21 cellular contexts compared by ENCODE assay signal in the genomic region with DNA sequence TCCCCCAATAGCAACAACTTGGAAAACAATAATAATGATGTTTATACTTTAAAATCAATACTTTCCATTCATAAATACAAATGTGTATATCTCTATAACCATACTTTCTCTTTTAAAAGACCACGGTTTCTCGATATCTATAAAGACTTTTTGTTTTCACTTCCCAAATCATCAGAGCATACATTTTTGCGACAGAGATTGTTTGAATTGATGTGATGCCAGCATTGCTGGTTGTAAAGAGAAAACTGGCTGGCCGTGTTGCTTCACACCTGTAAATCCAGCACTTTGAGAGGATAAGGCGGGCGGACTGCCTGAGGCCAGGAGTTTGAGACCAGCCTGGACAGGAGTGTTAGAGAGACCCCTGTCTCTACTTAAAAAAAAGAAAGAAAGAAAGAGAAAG.
A peak's percentile ranks its signal among the peaks of the same experiment; 100 is the strongest.
DNase-seq lines count a peak whose midpoint lies in the region; ATAC-seq and TF ChIP-seq lines count a peak whose summit lies in the region.
"Had no signal": no experiment of that assay in that cellular context is flagged by ENCODE, and none has a peak within 500 bp of the region (broad histone marks: within the 10 kb centered on the region; RNA-seq: fewer than 3 reads in every experiment).

No MANE protein-coding gene starts in this region.

- in situ Hi-C loops in ACHN (cut with HindIII; ENCODE audit: low pct_ligation_motif_present, low pct_unique_long_range_greater_than_20kb, low sequenced_read_pairs), result loop anchor here (25.0 kb wide), 1 partner anchor 373 kb away; no protein-coding TSS in a partner anchor

- DNase-seq in GM12865 (ENCODE audit: low read depth), result peak; percentile 40
- no peak for DNase-seq in activated CD4-positive, alpha-beta T cell treated with anti-CD3 and anti-CD28 coated beads, Interleukin-2, amount 10 ng/mL, durations not matched to agents 7 days and 5 days
- no peak for DNase-seq in activated CD4-positive, CD25-positive, alpha-beta regulatory T cell treated with anti-CD3 and anti-CD28 coated beads, Interleukin-2, amount 50 U/mL, for 72 hours
- no peak for DNase-seq in ACHN
- no peak for DNase-seq in CD1c-positive myeloid dendritic cell (ENCODE audit: extremely low spot score)
- DNase-seq: activated CD4-positive, alpha-beta T cell treated with anti-CD3 and anti-CD28 coated beads for 36 hours; activated naive CD4-positive, alpha-beta T cell treated with Interleukin-2 at 50 U/mL for 16 hours; anterior cingulate cortex; CD4-positive, alpha-beta T cell; cerebellar nuclear complex; lower lobe of right lung; MM.1S; NCI-H2107; NCI-H774; stimulated activated CD4-positive, alpha-beta T cell treated with anti-CD3 and anti-CD28 coated beads, Interleukin-1b, Interleukin-23, amount 100 ng/mL, for 48 hours; T1000 had no signal

- H3K9me3 Mint-ChIP-seq in activated CD4-positive, alpha-beta T cell treated with anti-CD3 and anti-CD28 coated beads, Interleukin-2, amount 10 ng/mL, durations not matched to agents 7 days and 5 days, result no peaks in the 10 kb centered on the region
- H3K9me3 Mint-ChIP-seq: CD4-positive, alpha-beta T cell had no signal

- POLR2A ChIA-PET in activated CD4-positive, alpha-beta T cell treated with anti-CD3 and anti-CD28 coated beads, Interleukin-2, amount 10 ng/mL, durations not matched to agents 7 days and 5 days (lab: Charles Lee), result no interaction called here

- no peak overlapping the region for H3K27ac Mint-ChIP-seq in activated CD4-positive, alpha-beta T cell treated with anti-CD3 and anti-CD28 coated beads, Interleukin-2, amount 10 ng/mL, durations not matched to agents 7 days and 5 days
- H3K27ac Mint-ChIP-seq: activated CD4-positive, alpha-beta T cell treated with anti-CD3 and anti-CD28 coated beads for 36 hours; CD4-positive, alpha-beta T cell had no signal

- H3K4me1 Mint-ChIP-seq in activated CD4-positive, alpha-beta T cell treated with anti-CD3 and anti-CD28 coated beads, Interleukin-2, amount 10 ng/mL, durations not matched to agents 7 days and 5 days, result no peaks in the 10 kb centered on the region
- H3K4me1 Mint-ChIP-seq: activated CD4-positive, alpha-beta T cell treated with anti-CD3 and anti-CD28 coated beads for 36 hours had no signal

- H3K4me3 ChIP-seq in GM12865 (ENCODE audit: low read depth, low read length), result no peak overlapping the region
- H3K4me3 ChIP-seq: lower lobe of right lung, SK-N-MC had no signal

- H3K36me3 Mint-ChIP-seq in activated CD4-positive, alpha-beta T cell treated with anti-CD3 and anti-CD28 coated beads, Interleukin-2, amount 10 ng/mL, durations not matched to agents 7 days and 5 days (ENCODE audit: low read depth), result no peaks in the 10 kb centered on the region

- no peak overlapping the region for H3K4me3 Mint-ChIP-seq in activated CD4-positive, alpha-beta T cell treated with anti-CD3 and anti-CD28 coated beads, Interleukin-2, amount 10 ng/mL, durations not matched to agents 7 days and 5 days
- H3K4me3 Mint-ChIP-seq: activated CD4-positive, alpha-beta T cell treated with anti-CD3 and anti-CD28 coated beads for 36 hours; CD4-positive, alpha-beta T cell had no signal

- CTCF ChIA-PET in activated CD4-positive, alpha-beta T cell treated with anti-CD3 and anti-CD28 coated beads, Interleukin-2, amount 10 ng/mL, durations not matched to agents 7 days and 5 days (lab: Charles Lee), result interaction anchor here (0.6 kb wide), 1 partner anchor 17 kb away, joined by 4 read pairs; no protein-coding TSS in a partner anchor

- no peak for TF ChIP-seq CTCF in GM12865 (IDR thresholded peaks at IDR 0.05; ENCODE audit: insufficient read depth, low read depth, low read length, missing control alignments)

- peaks cover 2% of the 10 kb centered on the region for H3K27me3 Mint-ChIP-seq in activated CD4-positive, alpha-beta T cell treated with anti-CD3 and anti-CD28 coated beads, Interleukin-2, amount 10 ng/mL, durations not matched to agents 7 days and 5 days
- H3K27me3 Mint-ChIP-seq: activated CD4-positive, alpha-beta T cell treated with anti-CD3 and anti-CD28 coated beads for 36 hours had no signal

- ATAC-seq in GM19043 (IDR thresholded peaks at IDR 0.05; ENCODE audit: low read depth, unreplicated experiment), result peak; percentile 53
- peak; percentile 51 for ATAC-seq in HG02610 (IDR thresholded peaks at IDR 0.05; ENCODE audit: unreplicated experiment)
- ATAC-seq in HG03520 (IDR thresholded peaks at IDR 0.05; ENCODE audit: unreplicated experiment), result peak; percentile 48
- ATAC-seq: activated CD4-positive, alpha-beta T cell treated with anti-CD3 and anti-CD28 coated beads for 36 hours; lower lobe of right lung; Panc1 had no signal
